ENCODE assay signal across 10 cellular contexts in genomic region chr5:135626636-135627035, GRCh38. TPM values are rescaled to one million over a fixed set of nuclear protein-coding genes. Genes with fewer than 3 reads are reported as not detected.
"Had no signal": no experiment of that assay in that cellular context is flagged by ENCODE, and none has a peak within 500 bp of the region (broad histone marks: within the 10 kb centered on the region; RNA-seq: fewer than 3 reads in every experiment).

No MANE protein-coding gene starts in this region.

- FAIRE-seq: HepG2 had no signal

- H3K9me3 Mint-ChIP-seq: HFFc6, IgD-negative memory B cell had no signal

- H3K4me1 ChIP-seq: HAP-1 had no signal

- H3K9me3 ChIP-seq: HAP-1 had no signal

- H3K27ac ChIP-seq: GM23248, HL-60 had no signal

- H2AFZ ChIP-seq: GM23248 had no signal

- H3K9ac ChIP-seq: GM23248 had no signal

- H3K36me3 Mint-ChIP-seq: IgD-negative memory B cell had no signal

- ATAC-seq: HCT116, HepG2 had no signal

- H3K27ac Mint-ChIP-seq: HFFc6, IgD-negative memory B cell had no signal

- DNase-seq: GM23248, GOT3, H7, HFFc6 had no signal

- H3K4me3 ChIP-seq: GM23248, HAP-1 had no signal

- H3K36me3 ChIP-seq: HAP-1 had no signal

- H3K4me3 Mint-ChIP-seq: HFFc6, IgD-negative memory B cell had no signal

- H3K4me1 Mint-ChIP-seq: IgD-negative memory B cell had no signal

RNA-seq across cellular contexts. Expression of gene CXCL14, which starts 47.8 kb away (rescaled TPM):
- total RNA-seq: HepG2, HT1080 had no signal
- polyA plus RNA-seq: HepG2, IgD-negative memory B cell had no signal
